1 cellular context compared by ENCODE assay signal in genomic region chr7:65750511-65751344, GRCh38.
TF ChIP-seq lines count a peak whose summit lies in the region.

No MANE protein-coding gene starts in this region.

TF ChIP-seq in HepG2, 621 proteins besides CTCF, POLR2A, EP300 and RAD21 (continued from another document and continues in another):
- TF ChIP-seq ZNF512B (CRISPR knock-in tag; IDR thresholded peaks at IDR 0.05; ENCODE audit: borderline replicate concordance), result no peak
- 0 out of 2 replicates have a peak, but pooled peaks have one; percentile 8 for TF ChIP-seq HBP1 (CRISPR knock-in tag; IDR thresholded peaks at IDR 0.05; ENCODE audit: low read depth)
- TF ChIP-seq ZNF772 (CRISPR knock-in tag; IDR thresholded peaks at IDR 0.05), result peak; percentile 67
- TF ChIP-seq SNAPC4 (CRISPR knock-in tag; IDR thresholded peaks at IDR 0.05), result no peak
- peak; percentile 44; the same call in 1 of the 2 replicates for TF ChIP-seq TRAFD1 (CRISPR knock-in tag; IDR thresholded peaks at IDR 0.05; ENCODE audit: borderline replicate concordance)
- TF ChIP-seq NFIC (IDR thresholded peaks at IDR 0.05; ENCODE audit: low read length), result no peak
- TF ChIP-seq, protein P1, sequence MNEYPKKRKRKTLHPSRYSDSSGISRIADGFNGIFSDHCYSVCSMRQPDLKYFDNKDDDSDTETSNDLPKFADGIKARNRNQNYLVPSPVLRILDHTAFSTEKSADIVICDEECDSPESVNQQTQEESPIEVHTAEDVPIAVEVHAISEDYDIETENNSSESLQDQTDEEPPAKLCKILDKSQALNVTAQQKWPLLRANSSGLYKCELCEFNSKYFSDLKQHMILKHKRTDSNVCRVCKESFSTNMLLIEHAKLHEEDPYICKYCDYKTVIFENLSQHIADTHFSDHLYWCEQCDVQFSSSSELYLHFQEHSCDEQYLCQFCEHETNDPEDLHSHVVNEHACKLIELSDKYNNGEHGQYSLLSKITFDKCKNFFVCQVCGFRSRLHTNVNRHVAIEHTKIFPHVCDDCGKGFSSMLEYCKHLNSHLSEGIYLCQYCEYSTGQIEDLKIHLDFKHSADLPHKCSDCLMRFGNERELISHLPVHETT (CRISPR knock-in tag; conservative IDR thresholded peaks at IDR 0.05), result no peak
- no peak for TF ChIP-seq SMAD1 (CRISPR knock-in tag; IDR thresholded peaks at IDR 0.05; ENCODE audit: borderline replicate concordance, low read depth)
- TF ChIP-seq KAT7 (CRISPR knock-in tag; IDR thresholded peaks at IDR 0.05; ENCODE audit: borderline replicate concordance), result no peak
- TF ChIP-seq ZNF749 (CRISPR knock-in tag; IDR thresholded peaks at IDR 0.05; ENCODE audit: borderline replicate concordance), result no peak
- TF ChIP-seq BHLHE40 (IDR thresholded peaks at IDR 0.05; ENCODE audit: low read length), result 0 out of 2 replicates have a peak, but pooled peaks have one; percentile 13
- TF ChIP-seq TP53 (CRISPR knock-in tag; conservative IDR thresholded peaks at IDR 0.05), result no peak; the same call in 1 of the 2 replicates
- TF ChIP-seq ZSCAN22 (CRISPR knock-in tag; IDR thresholded peaks at IDR 0.05), result no peak
- peak; percentile 74; the same call in 1 of the 2 replicates for TF ChIP-seq NFATC3 (CRISPR knock-in tag; IDR thresholded peaks at IDR 0.05)
- TF ChIP-seq ZNF121 (CRISPR knock-in tag; IDR thresholded peaks at IDR 0.05), result 0 out of 2 replicates have a peak, but pooled peaks have one; percentile 8
- TF ChIP-seq, protein P2, sequence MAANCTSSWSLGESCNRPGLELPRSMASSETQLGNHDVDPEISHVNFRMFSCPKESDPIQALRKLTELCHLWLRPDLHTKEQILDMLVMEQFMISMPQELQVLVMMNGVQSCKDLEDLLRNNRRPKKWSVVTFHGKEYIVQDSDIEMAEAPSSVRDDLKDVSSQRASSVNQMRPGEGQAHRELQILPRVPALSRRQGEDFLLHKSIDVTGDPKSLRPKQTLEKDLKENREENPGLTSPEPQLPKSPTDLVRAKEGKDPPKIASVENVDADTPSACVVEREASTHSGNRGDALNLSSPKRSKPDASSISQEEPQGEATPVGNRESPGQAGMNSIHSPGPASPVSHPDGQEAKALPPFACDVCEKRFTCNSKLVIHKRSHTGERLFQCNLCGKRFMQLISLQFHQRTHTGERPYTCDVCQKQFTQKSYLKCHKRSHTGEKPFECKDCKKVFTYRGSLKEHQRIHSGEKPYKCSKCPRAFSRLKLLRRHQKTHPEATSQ (CRISPR knock-in tag; IDR thresholded peaks at IDR 0.05; ENCODE audit: borderline replicate concordance), result no peak
- TF ChIP-seq, protein P3, sequence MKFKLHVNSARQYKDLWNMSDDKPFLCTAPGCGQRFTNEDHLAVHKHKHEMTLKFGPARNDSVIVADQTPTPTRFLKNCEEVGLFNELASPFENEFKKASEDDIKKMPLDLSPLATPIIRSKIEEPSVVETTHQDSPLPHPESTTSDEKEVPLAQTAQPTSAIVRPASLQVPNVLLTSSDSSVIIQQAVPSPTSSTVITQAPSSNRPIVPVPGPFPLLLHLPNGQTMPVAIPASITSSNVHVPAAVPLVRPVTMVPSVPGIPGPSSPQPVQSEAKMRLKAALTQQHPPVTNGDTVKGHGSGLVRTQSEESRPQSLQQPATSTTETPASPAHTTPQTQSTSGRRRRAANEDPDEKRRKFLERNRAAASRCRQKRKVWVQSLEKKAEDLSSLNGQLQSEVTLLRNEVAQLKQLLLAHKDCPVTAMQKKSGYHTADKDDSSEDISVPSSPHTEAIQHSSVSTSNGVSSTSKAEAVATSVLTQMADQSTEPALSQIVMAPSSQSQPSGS (CRISPR knock-in tag; IDR thresholded peaks at IDR 0.05), result 0 out of 2 replicates have a peak, but pooled peaks have one; percentile 30
- TF ChIP-seq ZNF207 (IDR thresholded peaks at IDR 0.05; ENCODE audit: borderline replicate concordance), result no peak
- no peak for TF ChIP-seq NR2F6 (IDR thresholded peaks at IDR 0.05)
- TF ChIP-seq NR2F6 (CRISPR knock-in tag; IDR thresholded peaks at IDR 0.05), result no peak; the same call in 1 of the 2 replicates
- no peak; the same call in 1 of the 2 replicates for TF ChIP-seq EEA1 (CRISPR knock-in tag; IDR thresholded peaks at IDR 0.05; ENCODE audit: borderline replicate concordance)
- TF ChIP-seq, protein P4, sequence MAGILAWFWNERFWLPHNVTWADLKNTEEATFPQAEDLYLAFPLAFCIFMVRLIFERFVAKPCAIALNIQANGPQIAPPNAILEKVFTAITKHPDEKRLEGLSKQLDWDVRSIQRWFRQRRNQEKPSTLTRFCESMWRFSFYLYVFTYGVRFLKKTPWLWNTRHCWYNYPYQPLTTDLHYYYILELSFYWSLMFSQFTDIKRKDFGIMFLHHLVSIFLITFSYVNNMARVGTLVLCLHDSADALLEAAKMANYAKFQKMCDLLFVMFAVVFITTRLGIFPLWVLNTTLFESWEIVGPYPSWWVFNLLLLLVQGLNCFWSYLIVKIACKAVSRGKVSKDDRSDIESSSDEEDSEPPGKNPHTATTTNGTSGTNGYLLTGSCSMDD (CRISPR knock-in tag; IDR thresholded peaks at IDR 0.05), result no peak
- TF ChIP-seq, protein P5, sequence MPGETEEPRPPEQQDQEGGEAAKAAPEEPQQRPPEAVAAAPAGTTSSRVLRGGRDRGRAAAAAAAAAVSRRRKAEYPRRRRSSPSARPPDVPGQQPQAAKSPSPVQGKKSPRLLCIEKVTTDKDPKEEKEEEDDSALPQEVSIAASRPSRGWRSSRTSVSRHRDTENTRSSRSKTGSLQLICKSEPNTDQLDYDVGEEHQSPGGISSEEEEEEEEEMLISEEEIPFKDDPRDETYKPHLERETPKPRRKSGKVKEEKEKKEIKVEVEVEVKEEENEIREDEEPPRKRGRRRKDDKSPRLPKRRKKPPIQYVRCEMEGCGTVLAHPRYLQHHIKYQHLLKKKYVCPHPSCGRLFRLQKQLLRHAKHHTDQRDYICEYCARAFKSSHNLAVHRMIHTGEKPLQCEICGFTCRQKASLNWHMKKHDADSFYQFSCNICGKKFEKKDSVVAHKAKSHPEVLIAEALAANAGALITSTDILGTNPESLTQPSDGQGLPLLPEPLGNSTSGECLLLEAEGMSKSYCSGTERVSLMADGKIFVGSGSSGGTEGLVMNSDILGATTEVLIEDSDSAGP (CRISPR knock-in tag; IDR thresholded peaks at IDR 0.05; ENCODE audit: borderline replicate concordance), result peak; percentile 81; the same call in 1 of the 2 replicates
- TF ChIP-seq, protein P6, sequence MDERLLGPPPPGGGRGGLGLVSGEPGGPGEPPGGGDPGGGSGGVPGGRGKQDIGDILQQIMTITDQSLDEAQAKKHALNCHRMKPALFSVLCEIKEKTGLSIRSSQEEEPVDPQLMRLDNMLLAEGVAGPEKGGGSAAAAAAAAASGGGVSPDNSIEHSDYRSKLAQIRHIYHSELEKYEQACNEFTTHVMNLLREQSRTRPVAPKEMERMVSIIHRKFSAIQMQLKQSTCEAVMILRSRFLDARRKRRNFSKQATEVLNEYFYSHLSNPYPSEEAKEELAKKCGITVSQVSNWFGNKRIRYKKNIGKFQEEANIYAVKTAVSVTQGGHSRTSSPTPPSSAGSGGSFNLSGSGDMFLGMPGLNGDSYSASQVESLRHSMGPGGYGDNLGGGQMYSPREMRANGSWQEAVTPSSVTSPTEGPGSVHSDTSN (CRISPR knock-in tag; IDR thresholded peaks at IDR 0.05), result no peak
- TF ChIP-seq, protein P7, sequence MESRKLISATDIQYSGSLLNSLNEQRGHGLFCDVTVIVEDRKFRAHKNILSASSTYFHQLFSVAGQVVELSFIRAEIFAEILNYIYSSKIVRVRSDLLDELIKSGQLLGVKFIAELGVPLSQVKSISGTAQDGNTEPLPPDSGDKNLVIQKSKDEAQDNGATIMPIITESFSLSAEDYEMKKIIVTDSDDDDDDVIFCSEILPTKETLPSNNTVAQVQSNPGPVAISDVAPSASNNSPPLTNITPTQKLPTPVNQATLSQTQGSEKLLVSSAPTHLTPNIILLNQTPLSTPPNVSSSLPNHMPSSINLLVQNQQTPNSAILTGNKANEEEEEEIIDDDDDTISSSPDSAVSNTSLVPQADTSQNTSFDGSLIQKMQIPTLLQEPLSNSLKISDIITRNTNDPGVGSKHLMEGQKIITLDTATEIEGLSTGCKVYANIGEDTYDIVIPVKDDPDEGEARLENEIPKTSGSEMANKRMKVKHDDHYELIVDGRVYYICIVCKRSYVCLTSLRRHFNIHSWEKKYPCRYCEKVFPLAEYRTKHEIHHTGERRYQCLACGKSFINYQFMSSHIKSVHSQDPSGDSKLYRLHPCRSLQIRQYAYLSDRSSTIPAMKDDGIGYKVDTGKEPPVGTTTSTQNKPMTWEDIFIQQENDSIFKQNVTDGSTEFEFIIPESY (CRISPR knock-in tag; IDR thresholded peaks at IDR 0.05), result no peak
- TF ChIP-seq ISL2 (CRISPR knock-in tag; IDR thresholded peaks at IDR 0.05), result no peak
- peak; percentile 55; the same call in 1 of the 2 replicates for TF ChIP-seq GFI1 (CRISPR knock-in tag; IDR thresholded peaks at IDR 0.05; ENCODE audit: borderline replicate concordance)
- TF ChIP-seq, protein P8, sequence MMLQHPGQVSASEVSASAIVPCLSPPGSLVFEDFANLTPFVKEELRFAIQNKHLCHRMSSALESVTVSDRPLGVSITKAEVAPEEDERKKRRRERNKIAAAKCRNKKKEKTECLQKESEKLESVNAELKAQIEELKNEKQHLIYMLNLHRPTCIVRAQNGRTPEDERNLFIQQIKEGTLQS (CRISPR knock-in tag; IDR thresholded peaks at IDR 0.05), result no peak; the same call in 1 of the 2 replicates
- TF ChIP-seq TOPORS (CRISPR knock-in tag; IDR thresholded peaks at IDR 0.05), result no peak
- no peak for TF ChIP-seq TMF1 (CRISPR knock-in tag; IDR thresholded peaks at IDR 0.05; ENCODE audit: low read depth)
